1 cellular context compared by ENCODE assay signal in the genomic region with DNA sequence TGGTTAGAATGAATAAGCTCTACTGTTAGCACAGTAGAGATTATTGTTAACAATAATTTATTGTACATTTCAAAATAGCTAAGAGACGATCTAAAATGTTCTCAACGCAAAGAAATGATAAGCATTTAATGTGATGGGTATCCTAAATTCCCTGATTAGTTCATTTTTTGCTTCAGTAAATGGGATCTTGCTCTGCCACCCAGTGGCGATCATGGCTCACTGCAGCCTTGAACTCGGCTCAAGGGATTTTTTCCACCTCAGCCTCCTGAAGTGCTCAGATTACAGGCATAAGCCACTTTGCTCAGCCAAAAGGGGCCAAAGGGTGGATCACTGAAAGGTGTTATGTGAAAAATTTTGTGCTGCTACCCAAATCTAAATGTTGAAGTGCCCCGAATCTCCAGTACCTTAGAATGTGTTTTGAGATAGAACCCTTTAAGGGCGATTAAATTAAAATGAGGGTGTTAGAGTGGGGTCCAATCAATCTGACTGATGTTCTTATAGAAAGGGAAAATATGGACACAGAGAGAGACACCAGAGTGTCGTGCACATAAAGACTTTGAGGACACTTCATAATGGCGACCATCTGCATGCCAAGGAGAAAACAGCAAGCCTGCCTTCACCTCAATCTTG.
TF ChIP-seq lines count a peak whose summit lies in the region.

No MANE protein-coding gene starts in this region.

TF ChIP-seq in SK-N-SH treated with all-trans-retinoic acid at 6 μM for 48 hours, 23 proteins besides CTCF, POLR2A, EP300 and RAD21 (continued from another document):
- TF ChIP-seq ISL1 (CRISPR knock-in tag; IDR thresholded peaks at IDR 0.05) = no peak
